ENCODE assay signal across 11 cellular contexts in the genomic region with DNA sequence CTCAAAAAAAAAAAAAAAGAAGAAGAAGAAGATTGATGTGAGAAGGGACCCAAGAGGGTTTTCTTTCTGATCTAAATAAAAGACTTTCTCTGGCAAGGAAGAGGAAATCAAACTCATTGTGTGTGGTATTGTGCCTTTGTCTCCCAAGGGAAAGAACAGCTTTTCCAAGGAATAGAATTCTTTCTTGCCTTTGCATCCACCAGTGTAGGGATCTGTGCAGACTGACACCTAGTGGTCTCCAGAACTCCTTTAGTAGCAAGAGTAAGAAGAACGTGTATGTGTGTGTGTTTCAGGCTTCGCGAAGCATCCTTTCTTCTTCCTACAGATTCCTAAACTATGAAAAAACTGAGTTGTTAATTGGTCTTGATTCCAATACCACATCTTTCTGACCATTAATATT. TPM values are rescaled to one million over a fixed set of nuclear protein-coding genes. Genes with fewer than 3 reads are reported as not detected.
A peak's percentile ranks its signal among the peaks of the same experiment; 100 is the strongest.
DNase-seq lines count a peak whose midpoint lies in the region; ATAC-seq and TF ChIP-seq lines count a peak whose summit lies in the region.
"Had no signal": no experiment of that assay in that cellular context is flagged by ENCODE, and none has a peak within 500 bp of the region (broad histone marks: within the 10 kb centered on the region; RNA-seq: fewer than 3 reads in every experiment).

No MANE protein-coding gene starts in this region.

- no peak overlapping the region for H3K4me3 ChIP-seq in MM.1S (ENCODE audit: low read length)
- H3K4me3 ChIP-seq: thyroid gland had no signal

- H3K27me3 ChIP-seq in MM.1S (replicated peaks; ENCODE audit: insufficient read depth, low read length): no peaks in the 10 kb centered on the region
- H3K27me3 ChIP-seq: neutrophil, thyroid gland had no signal

- peak; percentile 27 for TF ChIP-seq CTCF in MM.1S (IDR thresholded peaks at IDR 0.05; ENCODE audit: low read length)

- H3K79me2 ChIP-seq in MM.1S (ENCODE audit: low read length): no peaks in the 10 kb centered on the region

- H3K27ac ChIP-seq in MM.1S (ENCODE audit: low read length): no peak overlapping the region
- H3K27ac ChIP-seq: neutrophil, thyroid gland had no signal

- H3F3A ChIP-seq in MM.1S (ENCODE audit: insufficient read depth, low read length): no peaks in the 10 kb centered on the region

- H3K9ac ChIP-seq in MM.1S (ENCODE audit: low read length): no peak overlapping the region

- H3K9me3 ChIP-seq in MM.1S (replicated peaks; ENCODE audit: insufficient read depth, low read length): no peaks in the 10 kb centered on the region
- H3K9me3 ChIP-seq: neutrophil, thyroid gland had no signal

- peak; percentile 60 for DNase-seq in DMS53 (lab: John Stamatoyannopoulos, UW)
- DNase-seq in MM.1S: no peak
- peak; percentile 83 for DNase-seq in dermis blood vessel endothelial cell
- DNase-seq in myocyte (ENCODE audit: low read depth): peak; percentile 47
- no peak for DNase-seq in OCI-M1 (lab: John Stamatoyannopoulos, UW)
- no peak for DNase-seq in NCI-H2029 (lab: John Stamatoyannopoulos, UW)
- DNase-seq: NCI-H345, thyroid gland had no signal

- no peak for ATAC-seq in GM21825 (IDR thresholded peaks at IDR 0.05; ENCODE audit: unreplicated experiment)
- ATAC-seq in HG03039 (IDR thresholded peaks at IDR 0.05; ENCODE audit: unreplicated experiment): no peak

- no peaks in the 10 kb centered on the region for H3K9me2 ChIP-seq in MM.1S (replicated peaks; ENCODE audit: insufficient read depth, low read length)

- H2AFZ ChIP-seq in MM.1S (ENCODE audit: low read length): no peak overlapping the region

- no peaks in the 10 kb centered on the region for H3K36me3 ChIP-seq in MM.1S (replicated peaks; ENCODE audit: insufficient read depth, low read length)
- H3K36me3 ChIP-seq: neutrophil, thyroid gland had no signal

- no peak overlapping the region for H3K4me2 ChIP-seq in MM.1S (ENCODE audit: low read depth, low read length)

- H3K4me1 ChIP-seq in MM.1S (ENCODE audit: low read length): peaks cover 12% of the 10 kb centered on the region
- H3K4me1 ChIP-seq: thyroid gland had no signal

- H4K20me1 ChIP-seq in MM.1S (ENCODE audit: insufficient read depth, low read length): no peaks in the 10 kb centered on the region

RNA-seq across cellular contexts. Expression of gene CRIM1, which starts 33.5 kb away (rescaled TPM):
- total RNA-seq in dermis blood vessel endothelial cell (765 and 891 TPM in 2 replicates), myocyte (38.8 and 41.2 TPM in 2 replicates)
- 158 TPM for polyA plus RNA-seq in myocyte (2012)

Comparison
In these comparisons a context has a peak if more than half of its experiments do, and no peak if none do; other contexts are left out.
1. DNase-seq: peak in DMS53 (single experiment), dermis blood vessel endothelial cell (single experiment) and myocyte (single experiment); none in MM.1S (single experiment), OCI-M1 (single experiment) and NCI-H2029 (single experiment).
2. RNA of gene CRIM1, which starts 33.5 kb away (total RNA-seq): 765 to 891 TPM in dermis blood vessel endothelial cell; 38.8 to 41.2 TPM in myocyte; every median in the first group is over 10 times any median in the second.